In the genomic region with DNA sequence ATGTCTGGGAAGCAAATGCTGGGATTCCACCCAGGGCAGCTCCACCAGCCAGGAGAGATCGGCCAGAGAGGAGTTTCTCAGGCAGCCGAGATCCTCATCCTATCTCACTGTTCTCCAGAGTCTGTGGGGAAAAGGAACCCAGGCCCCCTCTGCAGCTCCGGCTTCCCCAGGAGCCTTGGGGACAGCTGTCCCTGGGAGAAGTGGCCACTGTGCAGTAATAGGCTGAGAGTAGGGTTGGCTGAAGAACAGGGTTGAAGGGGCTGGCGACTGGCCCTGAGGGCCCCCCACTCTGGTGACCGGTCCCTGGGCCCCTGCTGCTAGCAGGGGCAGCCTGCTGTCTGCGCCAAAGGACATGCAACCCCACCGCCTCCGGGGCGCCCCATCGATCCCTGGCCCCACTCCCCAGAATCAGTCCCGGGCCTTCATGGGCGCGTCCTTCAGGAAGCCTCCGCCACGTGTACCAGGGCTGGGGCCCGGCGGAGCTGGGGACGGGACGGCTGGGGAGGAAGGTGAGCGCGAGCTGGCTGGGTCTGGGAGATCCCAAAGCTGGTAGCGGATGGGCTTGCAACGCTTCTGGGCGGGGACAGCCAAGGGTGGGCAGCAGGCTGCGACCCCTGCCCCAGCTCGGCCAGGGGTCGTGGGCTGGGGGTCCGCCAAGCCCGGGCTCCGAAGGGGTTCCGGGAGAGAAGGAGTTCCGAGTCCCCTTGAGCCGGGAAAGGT, we compare ENCODE assay signal across 1 cellular context.
TF ChIP-seq lines count a peak whose summit lies in the region.

No MANE protein-coding gene starts in this region.

TF ChIP-seq in HepG2, 621 proteins besides CTCF, POLR2A, EP300 and RAD21 (continued from another document):
- TF ChIP-seq, protein P1, sequence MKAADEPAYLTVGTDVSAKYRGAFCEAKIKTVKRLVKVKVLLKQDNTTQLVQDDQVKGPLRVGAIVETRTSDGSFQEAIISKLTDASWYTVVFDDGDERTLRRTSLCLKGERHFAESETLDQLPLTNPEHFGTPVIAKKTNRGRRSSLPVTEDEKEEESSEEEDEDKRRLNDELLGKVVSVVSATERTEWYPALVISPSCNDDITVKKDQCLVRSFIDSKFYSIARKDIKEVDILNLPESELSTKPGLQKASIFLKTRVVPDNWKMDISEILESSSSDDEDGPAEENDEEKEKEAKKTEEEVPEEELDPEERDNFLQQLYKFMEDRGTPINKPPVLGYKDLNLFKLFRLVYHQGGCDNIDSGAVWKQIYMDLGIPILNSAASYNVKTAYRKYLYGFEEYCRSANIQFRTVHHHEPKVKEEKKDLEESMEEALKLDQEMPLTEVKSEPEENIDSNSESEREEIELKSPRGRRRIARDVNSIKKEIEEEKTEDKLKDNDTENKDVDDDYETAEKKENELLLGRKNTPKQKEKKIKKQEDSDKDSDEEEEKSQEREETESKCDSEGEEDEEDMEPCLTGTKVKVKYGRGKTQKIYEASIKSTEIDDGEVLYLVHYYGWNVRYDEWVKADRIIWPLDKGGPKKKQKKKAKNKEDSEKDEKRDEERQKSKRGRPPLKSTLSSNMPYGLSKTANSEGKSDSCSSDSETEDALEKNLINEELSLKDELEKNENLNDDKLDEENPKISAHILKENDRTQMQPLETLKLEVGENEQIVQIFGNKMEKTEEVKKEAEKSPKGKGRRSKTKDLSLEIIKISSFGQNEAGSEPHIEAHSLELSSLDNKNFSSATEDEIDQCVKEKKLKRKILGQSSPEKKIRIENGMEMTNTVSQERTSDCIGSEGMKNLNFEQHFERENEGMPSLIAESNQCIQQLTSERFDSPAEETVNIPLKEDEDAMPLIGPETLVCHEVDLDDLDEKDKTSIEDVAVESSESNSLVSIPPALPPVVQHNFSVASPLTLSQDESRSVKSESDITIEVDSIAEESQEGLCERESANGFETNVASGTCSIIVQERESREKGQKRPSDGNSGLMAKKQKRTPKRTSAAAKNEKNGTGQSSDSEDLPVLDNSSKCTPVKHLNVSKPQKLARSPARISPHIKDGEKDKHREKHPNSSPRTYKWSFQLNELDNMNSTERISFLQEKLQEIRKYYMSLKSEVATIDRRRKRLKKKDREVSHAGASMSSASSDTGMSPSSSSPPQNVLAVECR (CRISPR knock-in tag; IDR thresholded peaks at IDR 0.05; ENCODE audit: borderline replicate concordance), result no peak; the same call in 1 of the 2 replicates
- TF ChIP-seq SMAD1 (CRISPR knock-in tag; IDR thresholded peaks at IDR 0.05; ENCODE audit: borderline replicate concordance, low read depth), result peak; percentile 59; the same call in 1 of the 2 replicates
- TF ChIP-seq EEA1 (CRISPR knock-in tag; IDR thresholded peaks at IDR 0.05; ENCODE audit: borderline replicate concordance), result 0 out of 2 replicates have a peak, but pooled peaks have one; percentile 13
- TF ChIP-seq ZBTB7A (CRISPR knock-in tag; IDR thresholded peaks at IDR 0.05), result 0 out of 2 replicates have a peak, but pooled peaks have one; percentile 34
- TF ChIP-seq KAT7 (CRISPR knock-in tag; IDR thresholded peaks at IDR 0.05; ENCODE audit: borderline replicate concordance), result peak; percentile 58; the same call in 1 of the 2 replicates
- TF ChIP-seq ZNF142 (CRISPR knock-in tag; IDR thresholded peaks at IDR 0.05), result 0 out of 2 replicates have a peak, but pooled peaks have one; percentile 33
- peak; percentile 61; the same call in 1 of the 2 replicates for TF ChIP-seq ZFP91 (CRISPR knock-in tag; IDR thresholded peaks at IDR 0.05; ENCODE audit: borderline replicate concordance)
- TF ChIP-seq MAF1 (CRISPR knock-in tag; IDR thresholded peaks at IDR 0.05; ENCODE audit: borderline replicate concordance), result peak; percentile 50; the same call in 1 of the 2 replicates
- TF ChIP-seq HNF1B (CRISPR knock-in tag; IDR thresholded peaks at IDR 0.05), result peak; percentile 7; the same call in 1 of the 2 replicates
- TF ChIP-seq MED1 (CRISPR knock-in tag; IDR thresholded peaks at IDR 0.05), result no peak
